Comparison of ENCODE assay signal across 8 cellular contexts in the genomic region with DNA sequence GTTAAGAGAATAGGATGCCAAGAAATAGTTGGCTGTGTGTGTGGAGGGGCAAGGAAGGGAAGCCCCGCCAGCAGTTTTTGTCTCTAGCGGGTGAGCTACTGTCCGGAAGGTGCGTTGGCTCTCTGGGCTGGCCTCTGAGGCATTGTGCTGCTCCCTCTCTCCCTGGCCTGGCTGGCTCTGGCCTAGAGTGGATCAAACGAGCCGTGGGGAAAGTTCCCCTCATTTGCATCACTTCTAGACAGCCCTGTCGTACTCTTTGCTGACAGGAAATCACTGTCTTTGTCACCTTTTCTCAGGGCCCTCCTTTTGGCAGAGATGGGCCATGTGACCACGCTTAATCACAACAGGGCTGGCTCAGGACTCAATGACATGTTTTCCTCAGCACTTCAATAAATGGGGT.
DNase-seq lines count a peak whose midpoint lies in the region; ATAC-seq and TF ChIP-seq lines count a peak whose summit lies in the region.

No MANE protein-coding gene starts in this region.

- H3K4me1 ChIP-seq in upper lobe of left lung (no peaks in the 10 kb centered on the region), SK-N-SH (ENCODE audit: control insufficient read depth in 1 of 2, insufficient read depth in 2 of 2, low read depth in 1 of 2, low read length in 1 of 2) (peaks cover under 1 to 27% of the 10 kb centered on the region in 2 experiments; a peak in 3 of 4 replicates)

- TF ChIP-seq POLR2A in upper lobe of left lung (IDR thresholded peaks at IDR 0.05): no peak

- H3K9me3 ChIP-seq in upper lobe of left lung: no peaks in the 10 kb centered on the region
- no peaks in the 10 kb centered on the region for H3K9me3 ChIP-seq in SK-N-SH

- H3K27ac ChIP-seq in coronary artery (peak overlapping the region; percentile 81 to 91), upper lobe of left lung (peak overlapping the region; percentile 21 to 73 (median 50)), SK-N-SH (ENCODE audit: low read depth in 2 of 2, low read length in 1 of 2) (no peak overlapping the region)

- POLR2A ChIA-PET in SK-N-SH (lab: Yijun Ruan, JAX): no interaction called here

- TF ChIP-seq EP300 in upper lobe of left lung (IDR thresholded peaks at IDR 0.05) (peak in 1 of 4 donors; percentile 21), SK-N-SH (IDR thresholded peaks at IDR 0.05; ENCODE audit: borderline replicate concordance in 1 of 2, low read depth in 1 of 2, low read length in 1 of 2) (no peak)

- H3F3A ChIP-seq in SK-N-SH (replicated peaks; ENCODE audit: insufficient read depth): peaks cover 8% of the 10 kb centered on the region

- CTCF ChIA-PET in SK-N-SH (lab: Yijun Ruan, JAX): no interaction called here

- no peak overlapping the region for H2AFZ ChIP-seq in SK-N-SH (ENCODE audit: low read depth)

- no peak for TF ChIP-seq RAD21 in SK-N-SH (IDR thresholded peaks at IDR 0.05; ENCODE audit: low read length)

- H3K79me2 ChIP-seq in SK-N-SH (ENCODE audit: insufficient read depth): no peaks in the 10 kb centered on the region

- peak; percentile 76 for ATAC-seq in HG03571 (IDR thresholded peaks at IDR 0.05; ENCODE audit: unreplicated experiment)
- peak in 1 of 2 donors; percentile 78 for ATAC-seq in upper lobe of left lung (ENCODE audit: low FRiP score in 2 of 2)

- WGBS in upper lobe of left lung, 2 donors: 57 to 69% methylated on average over 8 of the region's 8 CpGs
- 74% methylated on average over 8 of the region's 8 CpGs for WGBS in SK-N-SH (ENCODE audit: low lambda C conversion rate)

- no peaks in the 10 kb centered on the region for H4K20me1 ChIP-seq in SK-N-SH (ENCODE audit: insufficient read depth)

- H3K4me3 ChIP-seq in coronary artery (peak overlapping the region; percentile 45), upper lobe of left lung (no peak overlapping the region), SK-N-SH (ENCODE audit: low read depth in 2 of 2, low read length in 1 of 2) (no peak overlapping the region)

- DNase-seq in activated T-cell treated with anti-CD3 and anti-CD28 coated beads for 24 hours (ENCODE audit: low read depth) (peak; percentile 1), activated T-cell treated with anti-CD3 and anti-CD28 coated beads for 4 hours (no peak), coronary artery (ENCODE audit: low spot score) (peak; percentile 76), midbrain (lab: John Stamatoyannopoulos, UW) (peak; percentile 60), upper lobe of left lung (no peak), SK-N-SH (no peak)
- DNase-seq in activated CD8-positive, alpha-beta memory T cell treated with anti-CD3 and anti-CD28 coated beads, Interleukin-2, amount 50 U/mL, for 4 hours: no peak

- no peaks in the 10 kb centered on the region for H3K27me3 ChIP-seq in upper lobe of left lung
- H3K27me3 ChIP-seq in SK-N-SH (ENCODE audit: insufficient read depth): no peaks in the 10 kb centered on the region

- no peak overlapping the region for H3K9ac ChIP-seq in SK-N-SH

- H3K9me2 ChIP-seq in SK-N-SH: no peaks in the 10 kb centered on the region

- no peaks in the 10 kb centered on the region for H3K36me3 ChIP-seq in upper lobe of left lung
- H3K36me3 ChIP-seq in SK-N-SH (replicated peaks in 1 of 2; ENCODE audit: control insufficient read depth in 1 of 2, insufficient read depth in 2 of 2, low read length in 1 of 2): peaks cover 0 to 4% of the 10 kb centered on the region in 2 experiments

- no peak for TF ChIP-seq CTCF in coronary artery (IDR thresholded peaks at IDR 0.05)
- no peak for TF ChIP-seq CTCF in upper lobe of left lung (IDR thresholded peaks at IDR 0.05)
- TF ChIP-seq CTCF in SK-N-SH (IDR thresholded peaks at IDR 0.05): no peak

- no peak overlapping the region for H3K4me2 ChIP-seq in SK-N-SH

TF ChIP-seq in SK-N-SH, 30 proteins besides CTCF, POLR2A, EP300 and RAD21:
- TF ChIP-seq NFIC (IDR thresholded peaks at IDR 0.05; ENCODE audit: borderline replicate concordance) (no peak), MEF2A (IDR thresholded peaks at IDR 0.05; ENCODE audit: borderline replicate concordance, low read depth) (no peak), GATA2 (CRISPR knock-in tag; IDR thresholded peaks at IDR 0.05) (no peak), RFX5 (IDR thresholded peaks at IDR 0.05; ENCODE audit: low read length) (no peak), TEAD4 (IDR thresholded peaks at IDR 0.05; ENCODE audit: borderline replicate concordance, insufficient read depth) (no peak), SMC3 (IDR thresholded peaks at IDR 0.05; ENCODE audit: low read depth, low read length) (no peak), CHD2 (IDR thresholded peaks at IDR 0.05; ENCODE audit: low read length, partially characterized antibody) (no peak), FOSL2 (IDR thresholded peaks at IDR 0.05; ENCODE audit: borderline replicate concordance, low read depth) (no peak), JUND (IDR thresholded peaks at IDR 0.05) (no peak), RXRA (IDR thresholded peaks at IDR 0.05; ENCODE audit: borderline replicate concordance, low read depth) (no peak), FOXM1 (IDR thresholded peaks at IDR 0.05; ENCODE audit: low read depth) (no peak), FOXJ3 (CRISPR knock-in tag; IDR thresholded peaks at IDR 0.05) (no peak), ELF1 (IDR thresholded peaks at IDR 0.05) (no peak)
- TF ChIP-seq, protein P1, sequence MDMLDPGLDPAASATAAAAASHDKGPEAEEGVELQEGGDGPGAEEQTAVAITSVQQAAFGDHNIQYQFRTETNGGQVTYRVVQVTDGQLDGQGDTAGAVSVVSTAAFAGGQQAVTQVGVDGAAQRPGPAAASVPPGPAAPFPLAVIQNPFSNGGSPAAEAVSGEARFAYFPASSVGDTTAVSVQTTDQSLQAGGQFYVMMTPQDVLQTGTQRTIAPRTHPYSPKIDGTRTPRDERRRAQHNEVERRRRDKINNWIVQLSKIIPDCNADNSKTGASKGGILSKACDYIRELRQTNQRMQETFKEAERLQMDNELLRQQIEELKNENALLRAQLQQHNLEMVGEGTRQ (IDR thresholded peaks at IDR 0.05; ENCODE audit: borderline replicate concordance, low read depth, low read length): no peak
- TF ChIP-seq, protein P2, sequence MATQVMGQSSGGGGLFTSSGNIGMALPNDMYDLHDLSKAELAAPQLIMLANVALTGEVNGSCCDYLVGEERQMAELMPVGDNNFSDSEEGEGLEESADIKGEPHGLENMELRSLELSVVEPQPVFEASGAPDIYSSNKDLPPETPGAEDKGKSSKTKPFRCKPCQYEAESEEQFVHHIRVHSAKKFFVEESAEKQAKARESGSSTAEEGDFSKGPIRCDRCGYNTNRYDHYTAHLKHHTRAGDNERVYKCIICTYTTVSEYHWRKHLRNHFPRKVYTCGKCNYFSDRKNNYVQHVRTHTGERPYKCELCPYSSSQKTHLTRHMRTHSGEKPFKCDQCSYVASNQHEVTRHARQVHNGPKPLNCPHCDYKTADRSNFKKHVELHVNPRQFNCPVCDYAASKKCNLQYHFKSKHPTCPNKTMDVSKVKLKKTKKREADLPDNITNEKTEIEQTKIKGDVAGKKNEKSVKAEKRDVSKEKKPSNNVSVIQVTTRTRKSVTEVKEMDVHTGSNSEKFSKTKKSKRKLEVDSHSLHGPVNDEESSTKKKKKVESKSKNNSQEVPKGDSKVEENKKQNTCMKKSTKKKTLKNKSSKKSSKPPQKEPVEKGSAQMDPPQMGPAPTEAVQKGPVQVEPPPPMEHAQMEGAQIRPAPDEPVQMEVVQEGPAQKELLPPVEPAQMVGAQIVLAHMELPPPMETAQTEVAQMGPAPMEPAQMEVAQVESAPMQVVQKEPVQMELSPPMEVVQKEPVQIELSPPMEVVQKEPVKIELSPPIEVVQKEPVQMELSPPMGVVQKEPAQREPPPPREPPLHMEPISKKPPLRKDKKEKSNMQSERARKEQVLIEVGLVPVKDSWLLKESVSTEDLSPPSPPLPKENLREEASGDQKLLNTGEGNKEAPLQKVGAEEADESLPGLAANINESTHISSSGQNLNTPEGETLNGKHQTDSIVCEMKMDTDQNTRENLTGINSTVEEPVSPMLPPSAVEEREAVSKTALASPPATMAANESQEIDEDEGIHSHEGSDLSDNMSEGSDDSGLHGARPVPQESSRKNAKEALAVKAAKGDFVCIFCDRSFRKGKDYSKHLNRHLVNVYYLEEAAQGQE (IDR thresholded peaks at IDR 0.05; ENCODE audit: low read depth, low read length): no peak
- TF ChIP-seq, protein P3, sequence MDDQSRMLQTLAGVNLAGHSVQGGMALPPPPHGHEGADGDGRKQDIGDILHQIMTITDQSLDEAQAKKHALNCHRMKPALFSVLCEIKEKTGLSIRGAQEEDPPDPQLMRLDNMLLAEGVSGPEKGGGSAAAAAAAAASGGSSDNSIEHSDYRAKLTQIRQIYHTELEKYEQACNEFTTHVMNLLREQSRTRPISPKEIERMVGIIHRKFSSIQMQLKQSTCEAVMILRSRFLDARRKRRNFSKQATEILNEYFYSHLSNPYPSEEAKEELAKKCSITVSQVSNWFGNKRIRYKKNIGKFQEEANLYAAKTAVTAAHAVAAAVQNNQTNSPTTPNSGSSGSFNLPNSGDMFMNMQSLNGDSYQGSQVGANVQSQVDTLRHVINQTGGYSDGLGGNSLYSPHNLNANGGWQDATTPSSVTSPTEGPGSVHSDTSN (IDR thresholded peaks at IDR 0.05): no peak
- TF ChIP-seq, protein P4, sequence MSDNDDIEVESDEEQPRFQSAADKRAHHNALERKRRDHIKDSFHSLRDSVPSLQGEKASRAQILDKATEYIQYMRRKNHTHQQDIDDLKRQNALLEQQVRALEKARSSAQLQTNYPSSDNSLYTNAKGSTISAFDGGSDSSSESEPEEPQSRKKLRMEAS (IDR thresholded peaks at IDR 0.05; ENCODE audit: low read depth): no peak

Comparison
In these comparisons a context has a peak if more than half of its experiments do, and no peak if none do; other contexts are left out.
1. DNase-seq: peak in activated T-cell treated with anti-CD3 and anti-CD28 coated beads for 24 hours (single experiment), coronary artery (single experiment) and midbrain (single experiment); none in activated T-cell treated with anti-CD3 and anti-CD28 coated beads for 4 hours (single experiment), upper lobe of left lung (0 of 2), activated CD8-positive, alpha-beta memory T cell treated with anti-CD3 and anti-CD28 coated beads, Interleukin-2, amount 50 U/mL, for 4 hours (single experiment) and SK-N-SH (single experiment).
2. H3K27ac ChIP-seq: peak in coronary artery (2 of 2) and upper lobe of left lung (4 of 4); none in SK-N-SH (0 of 2).